8 cellular contexts compared by ENCODE assay signal in genomic region chr15:77903761-77904435, GRCh38.
DNase-seq lines count a peak whose midpoint lies in the region; ATAC-seq and TF ChIP-seq lines count a peak whose summit lies in the region.
"Not testable (repeated sequence)": the region's sequence is repeated elsewhere in the genome, so short reads cannot be mapped to it uniquely, and the experiment has no call there.

No MANE protein-coding gene starts in this region.

- TF ChIP-seq POLR2A in suprapubic skin (IDR thresholded peaks at IDR 0.05), result not testable (repeated sequence)

- not testable (repeated sequence) for H3K36me3 ChIP-seq in endodermal cell (ENCODE audit: control insufficient read depth, insufficient read depth, low read length); left lung; suprapubic skin

- not testable (repeated sequence) for TF ChIP-seq EP300 in suprapubic skin (IDR thresholded peaks at IDR 0.05)

- not testable (repeated sequence) for H3K27ac Mint-ChIP-seq in CD14-positive monocyte; chondrocyte (ENCODE audit: unreplicated experiment); endodermal cell

- not testable (repeated sequence) for H3K9ac ChIP-seq in endodermal cell (ENCODE audit: extremely low read depth, low read length, poor library complexity, severe bottlenecking)

- not testable (repeated sequence) for H3K36me3 Mint-ChIP-seq in CD14-positive monocyte; chondrocyte (ENCODE audit: low read depth); endodermal cell (ENCODE audit: low read depth)

- H3K4me3 Mint-ChIP-seq in CD14-positive monocyte; chondrocyte (ENCODE audit: unreplicated experiment); endodermal cell: not testable (repeated sequence)

- H3K4me1 Mint-ChIP-seq in CD14-positive monocyte, endodermal cell: not testable (repeated sequence)
- H3K4me1 Mint-ChIP-seq in chondrocyte (ENCODE audit: low read depth), result peaks cover 21% of the 10 kb centered on the region

- not testable (repeated sequence) for ATAC-seq in left lung, sciatic nerve

- intact Hi-C loops in CD14-positive monocyte (cut with micrococcal nuclease); left lung (cut with DNase I); sciatic nerve (cut with DNase I): not testable (repeated sequence)

- H3K27me3 Mint-ChIP-seq in CD14-positive monocyte (ENCODE audit: low read depth in 3 of 3); chondrocyte (ENCODE audit: low read depth); endodermal cell (ENCODE audit: insufficient read depth): not testable (repeated sequence)

- H3K27ac ChIP-seq in endodermal cell (ENCODE audit: low read depth, low read length); left lung; suprapubic skin: not testable (repeated sequence)

- not testable (repeated sequence) for H3K27me3 ChIP-seq in endodermal cell (ENCODE audit: control insufficient read depth, insufficient read depth, low read length, poor library complexity, severe bottlenecking); left lung; suprapubic skin

- DNase-seq in CD14-positive monocyte (ENCODE audit: low spot score) (peak; percentile 37), chondrocyte (ENCODE audit: low spot score) (peak; percentile 79), endodermal cell (peak; percentile 30), left lung (peak; percentile 19 to 58), mesenteric fat pad (ENCODE audit: low spot score) (peak; percentile 82), sciatic nerve (ENCODE audit: low spot score) (peak; percentile 47), suprapubic skin (ENCODE audit: low spot score in 2 of 2) (peak; percentile 30 to 69)
- peak; percentile 28 for DNase-seq in activated CD4-positive, CD25-positive, alpha-beta regulatory T cell treated with anti-CD3 and anti-CD28 coated beads, Interleukin-2, amount 50 U/mL, for 72 hours

- not testable (repeated sequence) for TF ChIP-seq CTCF in CD14-positive monocyte (IDR thresholded peaks at IDR 0.05); chondrocyte (IDR thresholded peaks at IDR 0.05); endodermal cell (conservative IDR thresholded peaks at IDR 0.05); left lung (IDR thresholded peaks at IDR 0.05); suprapubic skin (IDR thresholded peaks at IDR 0.05)

- H3K4me1 ChIP-seq in endodermal cell (ENCODE audit: control insufficient read depth, insufficient read depth, low read length); left lung; suprapubic skin: not testable (repeated sequence)

- 90 to 99% methylated on average over 12 to 30 of the region's 30 CpGs for WGBS in endodermal cell (ENCODE audit: insufficient coverage in 1 of 2, insufficient read length in 1 of 2), 2 experiments
- WGBS in suprapubic skin, result 89% methylated on average over 20 of the region's 30 CpGs

- not testable (repeated sequence) for H3K9me3 ChIP-seq in endodermal cell (ENCODE audit: control insufficient read depth, low read length); left lung; suprapubic skin

- H3K9me3 Mint-ChIP-seq in CD14-positive monocyte; chondrocyte (ENCODE audit: low read depth); endodermal cell: not testable (repeated sequence)

- H3K4me3 ChIP-seq in endodermal cell (ENCODE audit: low read length); left lung; suprapubic skin: not testable (repeated sequence)

Comparison
In these comparisons a context has a peak if more than half of its experiments do, and no peak if none do; other contexts are left out.
1. DNase-seq: peak in every context shown above with its lines; median percentile 82 in mesenteric fat pad; 79 in chondrocyte; 50 in suprapubic skin; 47 in sciatic nerve; 38 in left lung; 37 in CD14-positive monocyte; 30 in endodermal cell; 28 in activated CD4-positive, CD25-positive, alpha-beta regulatory T cell treated with anti-CD3 and anti-CD28 coated beads, Interleukin-2, amount 50 U/mL, for 72 hours.